In the genomic region with DNA sequence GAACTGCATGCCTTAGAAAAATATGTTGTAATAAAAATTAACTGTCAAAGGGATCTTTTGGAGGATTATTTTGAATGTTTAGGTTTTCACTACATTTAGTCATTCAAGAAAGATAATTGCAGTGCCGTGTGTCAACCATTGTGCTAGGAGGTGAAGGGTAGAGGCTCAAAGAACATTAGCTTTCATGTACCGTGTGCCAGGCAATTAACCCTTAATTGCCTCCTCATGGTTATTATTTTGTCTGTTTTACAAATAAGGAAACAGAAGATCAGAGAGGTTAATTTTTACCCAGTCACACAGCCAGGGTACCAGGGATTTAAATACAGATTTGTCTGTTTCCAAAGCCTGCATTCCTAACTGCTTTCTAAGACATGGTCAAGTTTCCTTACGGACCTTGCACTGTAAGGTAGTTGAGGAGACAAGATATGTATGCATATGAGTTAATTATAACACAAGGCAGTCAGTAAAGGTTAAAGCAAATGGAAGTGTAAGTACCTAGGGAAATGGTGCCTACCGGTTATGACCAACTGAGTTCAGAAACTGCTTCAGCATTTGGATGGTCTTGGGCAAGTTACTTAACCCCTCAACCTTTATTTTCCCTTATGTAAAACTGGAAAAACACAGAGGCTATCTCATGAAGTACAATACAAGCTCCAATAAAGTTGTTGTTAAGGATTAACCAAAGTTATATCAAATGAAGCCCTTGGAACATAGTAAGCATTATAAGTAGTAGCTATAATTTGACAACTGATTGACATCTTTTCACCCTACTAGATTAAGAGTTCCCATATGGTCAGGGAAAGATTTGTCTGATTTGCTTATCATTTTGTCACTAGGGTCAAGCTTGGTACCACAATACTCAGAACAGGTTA, we compare ENCODE assay signal across 24 cellular contexts.
"Had no signal": no experiment of that assay in that cellular context is flagged by ENCODE, and none has a peak within 500 bp of the region (broad histone marks: within the 10 kb centered on the region; RNA-seq: fewer than 3 reads in every experiment).

No MANE protein-coding gene starts in this region.

- H3K27me3 ChIP-seq: esophagus muscularis mucosa, foreskin keratinocyte, heart left ventricle, ovary, stomach, thyroid gland, upper lobe of right lung had no signal

- ATAC-seq: activated CD4-positive, alpha-beta T cell treated with anti-CD3 and anti-CD28 coated beads for 36 hours; activated CD8-positive, alpha-beta memory T cell treated with anti-CD3 and anti-CD28 coated beads, Interleukin-2, amount 10 ng/mL, durations not matched to agents 7 days and 5 days; activated CD8-positive, alpha-beta T cell treated with anti-CD3 and anti-CD28 coated beads, Interleukin-2, amount 10 ng/mL, durations not matched to agents 7 days and 5 days; activated naive CD8-positive, alpha-beta T cell treated with anti-CD3 and anti-CD28 coated beads, Interleukin-2, amount 50 U/mL, for 24 hours; foreskin keratinocyte; heart left ventricle; left cardiac atrium; naive thymus-derived CD4-positive, alpha-beta T cell; stimulated activated naive B cell treated with anti-CD40 and anti-IgM and Interleukin-4, amounts not matched to agents 10 μg/mL and 1 μg/mL and 100 μg/mL, for 72 hours; upper lobe of right lung had no signal

- DNase-seq: activated CD4-positive, alpha-beta T cell treated with anti-CD3 and anti-CD28 coated beads for 36 hours; activated CD4-positive, CD25-positive, alpha-beta regulatory T cell; activated CD8-positive, alpha-beta memory T cell treated with anti-CD3 and anti-CD28 coated beads, Interleukin-2, amount 10 ng/mL, durations not matched to agents 7 days and 5 days; activated CD8-positive, alpha-beta T cell treated with anti-CD3 and anti-CD28 coated beads, Interleukin-2, amount 10 ng/mL, durations not matched to agents 7 days and 5 days; activated naive CD8-positive, alpha-beta T cell treated with anti-CD3 and anti-CD28 coated beads, Interleukin-2, amount 50 U/mL, for 24 hours; activated T-cell treated with anti-CD3 and anti-CD28 coated beads, Interleukin-2, amount 50 U/mL, for 48 hours; amygdala; caudate nucleus; endodermal cell; foreskin keratinocyte; heart left ventricle; islet precursor cell; left cardiac atrium; mammary epithelial cell; naive thymus-derived CD4-positive, alpha-beta T cell; ovary; retina; stimulated activated CD4-positive, alpha-beta T cell treated with anti-CD3 and anti-CD28 coated beads, Interleukin-1b, Interleukin-23, amount 100 ng/mL, for 48 hours; stimulated activated naive B cell treated with anti-CD40 and anti-IgM and Interleukin-4, amounts not matched to agents 10 μg/mL and 1 μg/mL and 100 μg/mL, for 72 hours; stomach; thyroid gland; upper lobe of right lung had no signal

- H3K4me3 ChIP-seq: esophagus muscularis mucosa, heart left ventricle, ovary, smooth muscle cell, stomach, thyroid gland, upper lobe of right lung had no signal

- H3K9me3 ChIP-seq: esophagus muscularis mucosa, ovary, stomach, thyroid gland, upper lobe of right lung had no signal

- H3K4me1 ChIP-seq: esophagus muscularis mucosa, foreskin keratinocyte, heart left ventricle, stomach, thyroid gland, upper lobe of right lung had no signal

- H3K36me3 ChIP-seq: esophagus muscularis mucosa, heart left ventricle, ovary, stomach, thyroid gland, upper lobe of right lung had no signal

- H3K27ac ChIP-seq: esophagus muscularis mucosa, foreskin keratinocyte, heart left ventricle, ovary, stomach, thyroid gland, upper lobe of right lung had no signal
